In genomic region chr14:69574266-69574953, GRCh38 we compare ENCODE assay signal across 8 cellular contexts. TPM values are rescaled to one million over a fixed set of nuclear protein-coding genes. Genes with fewer than 3 reads are reported as not detected.
A peak's percentile ranks its signal among the peaks of the same experiment; 100 is the strongest.
DNase-seq lines count a peak whose midpoint lies in the region; ATAC-seq and TF ChIP-seq lines count a peak whose summit lies in the region.

Gene CCDC177, minus strand, starts transcription at chr14:69574871. Its CDS starts 1,249 bp downstream, at chr14:69573622.

- TF ChIP-seq CTCF in BJ (IDR thresholded peaks at IDR 0.05; ENCODE audit: insufficient read depth, low read depth, low read length) (peak; percentile 96), esophagus squamous epithelium (IDR thresholded peaks at IDR 0.05) (peak; percentile 59 to 93 (median 86)), nephron (IDR thresholded peaks at IDR 0.05; ENCODE audit: unreplicated experiment in 3 of 3) (peak; percentile 93 to 98 (median 96))

- H3K36me3 ChIP-seq in BJ (ENCODE audit: control insufficient read depth, insufficient read depth, low read length) (no peaks in the 10 kb centered on the region), esophagus squamous epithelium (no peaks in the 10 kb centered on the region)

- H3K4me1 Mint-ChIP-seq in nephron = peaks cover 5% of the 10 kb centered on the region

- H3K9me3 ChIP-seq in esophagus squamous epithelium = no peaks in the 10 kb centered on the region

- peaks cover 37% of the 10 kb centered on the region for H3K27me3 Mint-ChIP-seq in nephron (ENCODE audit: low read depth)

- CTCF ChIA-PET in BJ (lab: Yijun Ruan, JAX) = interaction anchor here (0.6 to 6.3 kb wide), 26 partner anchors 9 to 505 kb away, joined by 3 to 64 read pairs (median 4); no protein-coding TSS in a partner anchor

- H3K9me3 Mint-ChIP-seq in nephron = no peaks in the 10 kb centered on the region

- WGBS in esophagus squamous epithelium, 2 donors = 0 to 1% methylated on average over 25 to 32 of the region's 52 CpGs

- intact Hi-C loops in esophagus squamous epithelium (cut with DNase I) = no loop called here

- no peak within 1 kb of the TSS for H3K4me3 ChIP-seq in BJ (ENCODE audit: low read depth, low read length)
- peak within 1 kb of the TSS in 3 of 4 donors; percentile 28 to 66 (median 34) for H3K4me3 ChIP-seq in esophagus squamous epithelium

- H3K27ac Mint-ChIP-seq in nephron = peak within 1 kb of the TSS in 2 of 3 experiments; percentile 26 to 66

- no peak for TF ChIP-seq POLR2A in esophagus squamous epithelium (IDR thresholded peaks at IDR 0.05)

- H3K4me1 ChIP-seq in esophagus squamous epithelium = peaks cover 23 to 44% (median 27%) of the 10 kb centered on the region in 3 donors

- peaks cover 12% of the 10 kb centered on the region for H3K36me3 Mint-ChIP-seq in nephron (ENCODE audit: low read depth)

- ATAC-seq in HG02642 (IDR thresholded peaks at IDR 0.05; ENCODE audit: poor library complexity, unreplicated experiment) (peak; percentile 43), HG03025 (IDR thresholded peaks at IDR 0.05; ENCODE audit: low FRiP score, unreplicated experiment) (no peak)

- H3K27me3 ChIP-seq in BJ (ENCODE audit: control insufficient read depth, insufficient read depth, low read length) = peaks cover 47% of the 10 kb centered on the region
- H3K27me3 ChIP-seq in esophagus squamous epithelium = peaks cover 14 to 91% (median 17%) of the 10 kb centered on the region in 4 donors

- peak within 1 kb of the TSS; percentile 82 to 89 (median 85) for H3K4me3 Mint-ChIP-seq in nephron

- POLR2A ChIA-PET in BJ (lab: Charles Lee) = interaction anchor here (0.6 kb wide), 1 partner anchor 35 kb away, joined by 3 read pairs; no protein-coding TSS in a partner anchor

- H3K27ac ChIP-seq in esophagus squamous epithelium = no peak within 1 kb of the TSS

- DNase-seq in BJ (ENCODE audit: low read depth) (no peak), NCI-H82 treated with DMSO at 0.1 percent for 48 hours (lab: John Stamatoyannopoulos, UW; ENCODE audit: unreplicated experiment) (peak; percentile 27), esophagus squamous epithelium (lab: John Stamatoyannopoulos, UW) (no peak)
- DNase-seq in activated T-cell treated with anti-CD3 and anti-CD28 coated beads, Interleukin-2, amount 50 U/mL, for 1 hour = peak; percentile 79
- peak; percentile 68 for DNase-seq in stimulated activated naive CD4-positive, alpha-beta T cell treated with Interleukin-2 at 50 U/mL for 16 hours (lab: John Stamatoyannopoulos, UW)

RNA-seq across cellular contexts. Expression of gene CCDC177, which starts in this region (rescaled TPM):
- polyA plus RNA-seq in BJ (2011; rRNA removed) = not detected in 2 replicates
- not detected in 2 replicates for polyA minus RNA-seq in BJ (2011; rRNA and poly(A)+ RNA removed)
- under 1 TPM in 1 of 4 donors, not detected in 3; 0.22 TPM for total RNA-seq in esophagus squamous epithelium

Comparison
In these comparisons a context has a peak if more than half of its experiments do, and no peak if none do; other contexts are left out.
1. DNase-seq: peak in NCI-H82 treated with DMSO at 0.1 percent for 48 hours (single experiment), activated T-cell treated with anti-CD3 and anti-CD28 coated beads, Interleukin-2, amount 50 U/mL, for 1 hour (single experiment) and stimulated activated naive CD4-positive, alpha-beta T cell treated with Interleukin-2 at 50 U/mL for 16 hours (single experiment); none in BJ (single experiment) and esophagus squamous epithelium (single experiment).
2. Peak in every context shown above with its lines, with median percentiles within 50 percentile points of each other: CTCF ChIP-seq.